8 cellular contexts compared by ENCODE assay signal in genomic region chr1:44842415-44842762, GRCh38. TPM values are rescaled to one million over a fixed set of nuclear protein-coding genes. Genes with fewer than 3 reads are reported as not detected.
A peak's percentile ranks its signal among the peaks of the same experiment; 100 is the strongest.
DNase-seq lines count a peak whose midpoint lies in the region; ATAC-seq and TF ChIP-seq lines count a peak whose summit lies in the region.

No MANE protein-coding gene starts in this region.

- TF ChIP-seq CTCF in GM23338 (conservative IDR thresholded peaks at IDR 0.05; ENCODE audit: low read depth in 2 of 2) (no peak), smooth muscle cell (IDR thresholded peaks at IDR 0.05; ENCODE audit: borderline replicate concordance, insufficient read depth, poor library complexity, severe bottlenecking) (no peak), RWPE1 (conservative IDR thresholded peaks at IDR 0.05; ENCODE audit: low read depth) (no peak)

- H3K27me3 Mint-ChIP-seq in GM23338 (ENCODE audit: insufficient read depth, low read depth, poor library complexity): peaks cover 18% of the 10 kb centered on the region

- no peak for DNase-seq in GM23338 (ENCODE audit: low spot score)
- no peak for DNase-seq in iPS DF 6.9 (ENCODE audit: low read depth, low spot score)
- no peak for DNase-seq in smooth muscle cell (lab: John Stamatoyannopoulos, UW; ENCODE audit: unreplicated experiment)
- no peak for DNase-seq in RWPE1 (ENCODE audit: low spot score)
- no peak for DNase-seq in NCI-H2196 (lab: John Stamatoyannopoulos, UW; ENCODE audit: unreplicated experiment)
- DNase-seq in activated gamma-delta T cell treated with Interleukin-2 at 50 U/mL for 16 hours: no peak

- H3K79me2 ChIP-seq in GM23338 (replicated peaks; ENCODE audit: insufficient read depth): no peaks in the 10 kb centered on the region
- no peaks in the 10 kb centered on the region for H3K79me2 ChIP-seq in smooth muscle cell (ENCODE audit: low read depth)

- H3K4me2 ChIP-seq in GM23338 (peak overlapping the region; percentile 98), smooth muscle cell (peak overlapping the region; percentile 93)

- no peaks in the 10 kb centered on the region for H4K20me1 ChIP-seq in GM23338 (replicated peaks; ENCODE audit: insufficient read depth)
- H4K20me1 ChIP-seq in smooth muscle cell (ENCODE audit: low read depth): no peaks in the 10 kb centered on the region

- WGBS in iPS DF 6.9 (ENCODE audit: insufficient coverage, insufficient read length): no CpG with 5 or more reads among the region's 16 CpGs
- WGBS in smooth muscle cell (ENCODE audit: low lambda C conversion rate): 71% methylated on average over 16 of the region's 16 CpGs

- peak overlapping the region; percentile 77 for H3K4me3 Mint-ChIP-seq in GM23338

- CTCF ChIA-PET in RWPE1 (lab: Yijun Ruan, JAX): no interaction called here

- H3K9me3 ChIP-seq in iPS DF 6.9 (ENCODE audit: control insufficient read depth, insufficient read depth, low read length) (no peaks in the 10 kb centered on the region), smooth muscle cell (replicated peaks; ENCODE audit: low read depth) (no peaks in the 10 kb centered on the region)

- H2AFZ ChIP-seq in GM23338 (peak overlapping the region; percentile 96), smooth muscle cell (ENCODE audit: low read depth) (peak overlapping the region; percentile 12)

- H3K4me3 ChIP-seq in GM23338 (peak overlapping the region; percentile 91), iPS DF 6.9 (ENCODE audit: low read length) (peak overlapping the region; percentile 78; the same call in 1 of the 2 replicates), smooth muscle cell (peak overlapping the region; percentile 56)

- H3K27ac ChIP-seq in GM23338 (ENCODE audit: low read depth) (no peak overlapping the region), angular gyrus (ENCODE audit: low read depth, low read length) (peak overlapping the region; percentile 64), iPS DF 6.9 (ENCODE audit: low read length) (no peak overlapping the region), smooth muscle cell (ENCODE audit: low read depth) (no peak overlapping the region), RWPE1 (no peak overlapping the region)

- no peak overlapping the region for H3K9ac ChIP-seq in smooth muscle cell (ENCODE audit: low read depth)

- H3K4me1 ChIP-seq in GM23338 (ENCODE audit: insufficient read depth) (peaks cover 7% of the 10 kb centered on the region; the same call in 1 of the 2 replicates), iPS DF 6.9 (ENCODE audit: control insufficient read depth, insufficient read depth, low read length) (no peaks in the 10 kb centered on the region), smooth muscle cell (ENCODE audit: low read depth) (no peaks in the 10 kb centered on the region)

- POLR2A ChIA-PET in RWPE1 (lab: Yijun Ruan, JAX; ENCODE audit: low non-redundant PET): no interaction called here

- H3K9me3 Mint-ChIP-seq in GM23338: 0 out of 3 replicates have a peak, but pooled peaks cover 4% of the 10 kb centered on the region

- peaks cover 11% of the 10 kb centered on the region; the same call in 1 of the 2 replicates for H3K27me3 ChIP-seq in GM23338 (ENCODE audit: insufficient read depth)
- H3K27me3 ChIP-seq in iPS DF 6.9 (ENCODE audit: control insufficient read depth, insufficient read depth, low read length): no peaks in the 10 kb centered on the region
- H3K27me3 ChIP-seq in smooth muscle cell (ENCODE audit: low read depth): no peaks in the 10 kb centered on the region

- H3F3A ChIP-seq in GM23338 (replicated peaks; ENCODE audit: low read depth) (0 out of 2 replicates have a peak, but pooled peaks cover 5% of the 10 kb centered on the region), smooth muscle cell (ENCODE audit: low read depth) (peaks cover 4% of the 10 kb centered on the region)

- H3K36me3 ChIP-seq in GM23338 (ENCODE audit: insufficient read depth) (no peaks in the 10 kb centered on the region), iPS DF 6.9 (ENCODE audit: control insufficient read depth, insufficient read depth, low read length) (no peaks in the 10 kb centered on the region), smooth muscle cell (ENCODE audit: low read depth) (no peaks in the 10 kb centered on the region)

- H3K36me3 Mint-ChIP-seq in GM23338 (ENCODE audit: low read depth): 0 out of 3 replicates have a peak, but pooled peaks cover 3% of the 10 kb centered on the region

- H3K9me2 ChIP-seq in GM23338 (ENCODE audit: insufficient read depth): no peaks in the 10 kb centered on the region

- no peaks in the 10 kb centered on the region; the same call in 2 of the 3 replicates for H3K4me1 Mint-ChIP-seq in GM23338

- ATAC-seq in GM23338 (no peak), HG03457 (IDR thresholded peaks at IDR 0.05; ENCODE audit: unreplicated experiment) (no peak)

- H3K27ac Mint-ChIP-seq in GM23338: no peak overlapping the region

TF ChIP-seq in GM23338, 12 proteins besides CTCF, POLR2A, EP300 and RAD21:
- no peak for TF ChIP-seq REST (IDR thresholded peaks at IDR 0.05; ENCODE audit: unreplicated experiment)
- no peak for TF ChIP-seq EZH2phosphoT487 (IDR thresholded peaks at IDR 0.05; ENCODE audit: unreplicated experiment)
- TF ChIP-seq ZNF331 (CRISPR knock-in tag; IDR thresholded peaks at IDR 0.05; ENCODE audit: low read depth): no peak

RNA-seq across cellular contexts. Expression of gene PTCH2, which starts 0.7 kb away (rescaled TPM):
- 0.63 and 0.74 TPM in 2 replicates for total RNA-seq in GM23338 (2014; rRNA removed; shearing (Covaris generic))
- polyA plus RNA-seq in GM23338 (2016; fragmentation: Nextera tagmentation; extraction: Ambion mirVana) (0.52 and 0.74 TPM in 2 replicates), smooth muscle cell (0.43 and 2.0 TPM in 2 replicates)
- 0.22 TPM in 1 of 2 replicates, not detected in the other for total RNA-seq in smooth muscle cell

RNA-seq across cellular contexts. Expression of gene BTBD19, which starts 34.1 kb away (rescaled TPM):
- total RNA-seq in GM23338 (2014; rRNA removed; shearing (Covaris generic)): 0.16 and 0.66 TPM in 2 replicates
- 0.33 and 0.37 TPM in 2 replicates for polyA plus RNA-seq in GM23338 (2016; fragmentation: Nextera tagmentation; extraction: Ambion mirVana)
- total RNA-seq in smooth muscle cell: 9.5 and 11.9 TPM in 2 replicates
- polyA plus RNA-seq in smooth muscle cell: 11.0 and 27.4 TPM in 2 replicates

RNA-seq across cellular contexts. Expression of gene DYNLT4, which starts 35.2 kb away (rescaled TPM):
- 0.73 TPM in 1 of 2 replicates, not detected in the other for total RNA-seq in GM23338 (2014; rRNA removed; shearing (Covaris generic))
- polyA plus RNA-seq in GM23338 (2016; fragmentation: Nextera tagmentation; extraction: Ambion mirVana): not detected in 2 replicates
- total RNA-seq in smooth muscle cell: 1.1 and 2.0 TPM in 2 replicates
- polyA plus RNA-seq in smooth muscle cell: 1.6 and 5.8 TPM in 2 replicates

RNA-seq across cellular contexts. Expression of gene PLK3, which starts 42.2 kb away (rescaled TPM):
- total RNA-seq in GM23338 (2014; rRNA removed; shearing (Covaris generic)): 11.8 and 15.1 TPM in 2 replicates
- polyA plus RNA-seq in GM23338 (2016; fragmentation: Nextera tagmentation; extraction: Ambion mirVana): 7.6 and 8.7 TPM in 2 replicates
- 26.2 and 42.0 TPM in 2 replicates for total RNA-seq in smooth muscle cell
- 39.7 and 71.6 TPM in 2 replicates for polyA plus RNA-seq in smooth muscle cell

RNA-seq across cellular contexts. Expression of gene BEST4, which starts 54.4 kb away (rescaled TPM):
- 0.58 and 0.63 TPM in 2 replicates for total RNA-seq in GM23338 (2014; rRNA removed; shearing (Covaris generic))
- polyA plus RNA-seq in GM23338 (2016; fragmentation: Nextera tagmentation; extraction: Ambion mirVana) (1.5 and 1.6 TPM in 2 replicates), smooth muscle cell (0.78 and 0.89 TPM in 2 replicates)
- total RNA-seq in smooth muscle cell: 0.54 TPM in 1 of 2 replicates, not detected in the other
